ENCODE assay signal across 9 cellular contexts in the genomic region with DNA sequence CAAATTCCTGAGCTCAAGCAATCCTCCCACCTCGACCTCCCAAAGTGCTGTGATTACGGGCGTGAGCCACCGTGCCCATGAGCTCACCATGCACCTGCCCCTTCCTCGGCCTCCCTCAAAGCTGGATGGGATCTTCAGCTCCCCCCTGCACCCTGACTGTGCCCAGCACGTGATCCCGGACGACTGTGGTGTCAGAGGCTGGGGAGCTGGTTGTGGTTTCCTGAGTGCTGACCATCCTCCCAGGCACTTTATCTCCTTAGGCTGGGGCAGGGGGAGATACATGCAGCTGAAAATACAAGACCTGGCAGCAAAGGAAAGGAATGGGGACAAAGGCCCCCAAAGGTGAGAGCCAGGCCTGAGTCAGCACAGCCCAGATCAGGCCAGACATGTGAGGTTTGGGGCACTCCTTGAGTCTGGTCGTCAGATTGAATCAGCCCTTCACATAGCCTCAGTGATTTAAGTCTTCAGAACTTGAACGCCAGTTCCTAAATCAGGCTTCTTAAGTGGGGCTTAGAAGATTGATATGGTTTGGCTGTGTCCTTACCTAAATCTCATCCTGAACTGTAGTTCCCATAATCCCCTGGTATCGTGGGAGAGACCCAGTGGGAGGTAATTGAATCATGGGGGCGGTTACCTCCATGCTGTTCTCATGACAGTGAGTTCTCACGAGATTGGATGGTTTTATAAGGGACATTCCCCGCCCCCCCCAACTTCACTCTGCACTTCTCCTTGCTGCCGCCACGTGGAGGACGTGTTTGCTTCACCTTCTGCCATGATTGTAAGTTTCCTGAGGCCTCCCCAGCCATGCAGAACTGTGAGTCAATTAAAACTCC. TPM values are rescaled to one million over a fixed set of nuclear protein-coding genes. Genes with fewer than 3 reads are reported as not detected.
DNase-seq lines count a peak whose midpoint lies in the region; ATAC-seq, FAIRE-seq and TF ChIP-seq lines count a peak whose summit lies in the region.
"Had no signal": no experiment of that assay in that cellular context is flagged by ENCODE, and none has a peak within 500 bp of the region (broad histone marks: within the 10 kb centered on the region; RNA-seq: fewer than 3 reads in every experiment).

No MANE protein-coding gene starts in this region.

- ATAC-seq in GM21717 (IDR thresholded peaks at IDR 0.05; ENCODE audit: unreplicated experiment), result no peak
- no peak for ATAC-seq in HG03521 (IDR thresholded peaks at IDR 0.05; ENCODE audit: unreplicated experiment)

- H3K27me3 ChIP-seq in HUES48 (ENCODE audit: control insufficient read depth, insufficient read depth, low read length) (no peaks in the 10 kb centered on the region), hepatocyte (no peaks in the 10 kb centered on the region)

- peaks cover 16% of the 10 kb centered on the region; the same call in 1 of the 2 replicates for H3K4me1 ChIP-seq in HUES48 (ENCODE audit: control insufficient read depth, insufficient read depth, low read length)
- H3K4me1 ChIP-seq in hepatocyte (ENCODE audit: insufficient read depth), result no peaks in the 10 kb centered on the region
- H3K4me1 ChIP-seq in kidney (ENCODE audit: control insufficient read depth in 1 of 2, insufficient read depth in 1 of 2, low read depth in 1 of 2, low read length in 2 of 2), result peaks cover 0 to 11% of the 10 kb centered on the region in 2 donors

- no peak overlapping the region for H2AFZ ChIP-seq in hepatocyte

- H3K9me3 ChIP-seq in HUES48 (ENCODE audit: control insufficient read depth, insufficient read depth, low read length) (no peaks in the 10 kb centered on the region), hepatocyte (ENCODE audit: low read depth) (no peaks in the 10 kb centered on the region), kidney (ENCODE audit: control insufficient read depth in 1 of 2, low read length in 2 of 2) (no peaks in the 10 kb centered on the region)

- H3K36me3 ChIP-seq in HUES48 (ENCODE audit: control insufficient read depth, insufficient read depth, low read length) (no peaks in the 10 kb centered on the region), hepatocyte (replicated peaks; ENCODE audit: insufficient read depth, low read depth) (no peaks in the 10 kb centered on the region), kidney (ENCODE audit: control insufficient read depth in 1 of 2, insufficient read depth in 2 of 2, low read length in 2 of 2) (peaks cover 0 to 4% of the 10 kb centered on the region in 2 donors)

- FAIRE-seq in kidney (lab: Jason Lieb, UNC), result no peak

- no peaks in the 10 kb centered on the region for H3K9me3 Mint-ChIP-seq in activated CD4-positive, alpha-beta T cell treated with anti-CD3 and anti-CD28 coated beads, Interleukin-2, amount 10 ng/mL, durations not matched to agents 24 days and 14 days

- no peak overlapping the region for H3K9ac ChIP-seq in HUES48 (ENCODE audit: low read depth, low read length)
- no peak overlapping the region for H3K9ac ChIP-seq in kidney (ENCODE audit: low read length in 2 of 2)

- no peak overlapping the region for H3K4me3 Mint-ChIP-seq in activated CD4-positive, alpha-beta T cell treated with anti-CD3 and anti-CD28 coated beads, Interleukin-2, amount 10 ng/mL, durations not matched to agents 24 days and 14 days

- 63% methylated on average over 17 of the region's 17 CpGs for WGBS in hepatocyte (ENCODE audit: low lambda C conversion rate, missing lambda C conversion rate)

- H3K79me2 ChIP-seq in hepatocyte, result no peaks in the 10 kb centered on the region

- H3K4me3 ChIP-seq in HUES48 (ENCODE audit: low read depth, low read length) (no peak overlapping the region), hepatocyte (no peak overlapping the region), kidney (ENCODE audit: low read length in 2 of 2) (no peak overlapping the region)
- H3K4me3 ChIP-seq: lung had no signal

- H4K20me1 ChIP-seq in hepatocyte (ENCODE audit: insufficient read depth, poor library complexity, severe bottlenecking), result no peaks in the 10 kb centered on the region

- peaks cover 6% of the 10 kb centered on the region for H3K4me1 Mint-ChIP-seq in activated CD4-positive, alpha-beta T cell treated with anti-CD3 and anti-CD28 coated beads, Interleukin-2, amount 10 ng/mL, durations not matched to agents 24 days and 14 days

- intact Hi-C loops in activated CD4-positive, alpha-beta T cell treated with anti-CD3 and anti-CD28 coated beads, Interleukin-2, amount 10 ng/mL, durations not matched to agents 24 days and 14 days (cut with micrococcal nuclease), result loop anchor here (1.0 to 2.0 kb wide), 3 partner anchors 36 to 82 kb away; partner anchors contain the start of gene PRKCD
- intact Hi-C loops in kidney (cut with DNase I), result loop anchor here (5.0 to 10.0 kb wide), 2 partner anchors 62 to 84 kb away; partner anchors contain the start of gene RFT1

- no peaks in the 10 kb centered on the region for H3K27me3 Mint-ChIP-seq in activated CD4-positive, alpha-beta T cell treated with anti-CD3 and anti-CD28 coated beads, Interleukin-2, amount 10 ng/mL, durations not matched to agents 24 days and 14 days

- H3K9me2 ChIP-seq in hepatocyte (replicated peaks; ENCODE audit: insufficient read depth), result no peaks in the 10 kb centered on the region

- DNase-seq in activated CD4-positive, alpha-beta T cell treated with anti-CD3 and anti-CD28 coated beads, Interleukin-2, amount 10 ng/mL, durations not matched to agents 24 days and 14 days, result peak; percentile 66
- DNase-seq in hepatocyte (ENCODE audit: low spot score) (peak; percentile 47), kidney (no peak), ecto neural progenitor cell (ENCODE audit: low spot score) (no peak)

- H3K4me2 ChIP-seq in hepatocyte, result no peak overlapping the region

- TF ChIP-seq CTCF in GM12874 (IDR thresholded peaks at IDR 0.05; ENCODE audit: insufficient read depth, low read depth, low read length) (0 out of 2 replicates have a peak, but pooled peaks have one; percentile 26), hepatocyte (IDR thresholded peaks at IDR 0.05; ENCODE audit: poor library complexity) (no peak), kidney (IDR thresholded peaks at IDR 0.05; ENCODE audit: borderline replicate concordance, extremely low read depth, insufficient read depth) (no peak)

- peak overlapping the region; percentile 72 for H3K27ac ChIP-seq in HUES48 (ENCODE audit: low read depth, low read length)
- no peak overlapping the region for H3K27ac ChIP-seq in hepatocyte
- no peak overlapping the region for H3K27ac ChIP-seq in kidney (ENCODE audit: low read depth in 2 of 2, low read length in 2 of 2)

- H3K36me3 Mint-ChIP-seq in activated CD4-positive, alpha-beta T cell treated with anti-CD3 and anti-CD28 coated beads, Interleukin-2, amount 10 ng/mL, durations not matched to agents 24 days and 14 days (ENCODE audit: low read depth), result peaks cover 7% of the 10 kb centered on the region

- H3K27ac Mint-ChIP-seq in activated CD4-positive, alpha-beta T cell treated with anti-CD3 and anti-CD28 coated beads, Interleukin-2, amount 10 ng/mL, durations not matched to agents 24 days and 14 days, result peak overlapping the region; percentile 9

RNA-seq across cellular contexts. Expression of gene PRKCD, which starts 35.8 kb away (rescaled TPM):
- 28.1 and 28.8 TPM in 2 replicates for total RNA-seq in activated CD4-positive, alpha-beta T cell treated with anti-CD3 and anti-CD28 coated beads, Interleukin-2, amount 10 ng/mL, durations not matched to agents 24 days and 14 days
- total RNA-seq in hepatocyte (12.3 and 12.8 TPM in 2 replicates), kidney (26.6 TPM)
- polyA plus RNA-seq in hepatocyte (18.6 and 23.6 TPM in 2 replicates), kidney (ENCODE audit: insufficient read depth, low read depth, low replicate concordance) (29.1 TPM)

RNA-seq across cellular contexts. Expression of gene TKT, which starts 59.0 kb away (rescaled TPM):
- total RNA-seq in activated CD4-positive, alpha-beta T cell treated with anti-CD3 and anti-CD28 coated beads, Interleukin-2, amount 10 ng/mL, durations not matched to agents 24 days and 14 days, result 377 and 379 TPM in 2 replicates
- total RNA-seq in hepatocyte, result 222 and 265 TPM in 2 replicates
- 136 and 149 TPM in 2 replicates for polyA plus RNA-seq in hepatocyte
- 182 TPM for total RNA-seq in kidney
- 224 TPM for polyA plus RNA-seq in kidney (ENCODE audit: insufficient read depth, low read depth, low replicate concordance)

Comparison
In these comparisons a context has a peak if more than half of its experiments do, and no peak if none do; other contexts are left out.
1. DNase-seq: peak in activated CD4-positive, alpha-beta T cell treated with anti-CD3 and anti-CD28 coated beads, Interleukin-2, amount 10 ng/mL, durations not matched to agents 24 days and 14 days (single experiment) and hepatocyte (single experiment); none in kidney (single experiment) and ecto neural progenitor cell (single experiment).